In the genomic region with DNA sequence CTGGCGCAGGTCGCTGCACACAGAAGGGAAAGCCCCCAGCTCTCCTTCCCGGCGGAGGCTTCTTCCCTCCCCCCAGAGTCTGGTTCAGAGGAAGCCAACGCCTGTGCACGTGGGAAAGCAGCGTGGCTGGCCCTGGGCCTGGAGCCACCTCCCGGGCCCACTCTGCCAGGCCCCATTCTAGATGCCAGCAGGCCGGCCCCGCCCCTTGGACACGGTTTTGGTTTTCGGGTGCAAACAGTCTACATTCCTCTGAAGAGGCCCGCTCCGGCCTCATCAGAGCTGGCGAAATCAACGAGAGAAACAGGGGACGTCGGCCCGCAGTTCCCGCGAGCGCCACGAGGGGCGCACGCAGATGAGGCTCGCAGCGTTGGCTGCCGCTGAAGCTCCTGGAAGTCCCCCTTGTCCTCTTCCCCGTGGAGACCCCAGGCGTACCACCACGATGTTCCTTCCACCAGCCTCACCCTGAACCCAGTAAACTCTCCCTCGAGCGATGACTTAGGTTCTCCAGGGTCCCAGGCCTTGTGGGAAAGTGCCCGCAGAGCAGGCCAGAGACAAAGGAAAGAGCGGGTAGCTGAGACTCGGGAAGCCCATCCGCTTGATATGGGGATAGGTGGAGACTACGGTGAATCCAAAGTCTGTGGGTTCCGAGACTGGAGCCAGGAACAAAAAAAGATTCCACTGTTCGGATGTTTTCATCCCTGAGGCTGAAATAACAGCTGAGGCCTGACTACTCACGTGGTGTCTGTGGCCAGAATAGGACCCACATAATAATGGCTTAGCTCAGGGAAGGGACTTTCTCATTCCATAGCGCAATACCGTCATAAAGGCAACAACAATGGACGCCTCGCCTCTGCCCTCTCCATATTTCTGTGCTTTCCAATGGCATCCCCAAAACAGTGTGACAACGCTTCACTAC, we compare ENCODE assay signal across 9 cellular contexts.
A peak's percentile ranks its signal among the peaks of the same experiment; 100 is the strongest.
DNase-seq lines count a peak whose midpoint lies in the region; ATAC-seq, FAIRE-seq and TF ChIP-seq lines count a peak whose summit lies in the region.
"Had no signal": no experiment of that assay in that cellular context is flagged by ENCODE, and none has a peak within 500 bp of the region (broad histone marks: within the 10 kb centered on the region; RNA-seq: fewer than 3 reads in every experiment).

No MANE protein-coding gene starts in this region.

- no peaks in the 10 kb centered on the region for H3K9me3 ChIP-seq in H1 (ENCODE audit: insufficient read depth in 2 of 2, low read depth in 1 of 2, low read length in 1 of 2)

- H3K27ac ChIP-seq in H1 (ENCODE audit: low read depth, low read length): no peak overlapping the region
- H3K27ac ChIP-seq: SK-N-MC had no signal

- H3K4me1 Mint-ChIP-seq in Calu3 (ENCODE audit: low read depth, unreplicated experiment): no peaks in the 10 kb centered on the region

- peak overlapping the region; percentile 75; the same call in 1 of the 2 replicates for H2BK12ac ChIP-seq in H1 (ENCODE audit: low read depth, low read length)

- no peak overlapping the region for H3K27ac Mint-ChIP-seq in Calu3 (ENCODE audit: unreplicated experiment)

- H4K91ac ChIP-seq in H1 (replicated peaks; ENCODE audit: insufficient read length, low read length): peak overlapping the region; percentile 81

- H2BK20ac ChIP-seq in H1 (ENCODE audit: low read length): no peak overlapping the region

- H3K18ac ChIP-seq in H1 (ENCODE audit: extremely low read depth, low read length): peak overlapping the region; percentile 76

- peaks cover 7% of the 10 kb centered on the region for H3K36me3 Mint-ChIP-seq in Calu3 (ENCODE audit: insufficient read depth, unreplicated experiment)

- H3K14ac ChIP-seq in H1 (ENCODE audit: insufficient read length): no peak overlapping the region

- peaks cover 0 to 8% (median 7%) of the 10 kb centered on the region in 4 experiments; a peak in 3 of 7 replicates for H3K27me3 ChIP-seq in H1 (replicated peaks in 1 of 4; ENCODE audit: control insufficient read depth in 3 of 4, extremely low read depth in 1 of 4, insufficient read depth in 3 of 4, low read length in 3 of 4)

- 38% methylated on average over 43 of the region's 46 CpGs; no CpG with 5 or more reads in 1 of the 2 experiments for WGBS in H1 (ENCODE audit: extremely low coverage in 1 of 2, insufficient coverage in 1 of 2, insufficient read length in 1 of 2, insufficient replicate concordance in 2 of 2, low coverage in 1 of 2, low lambda C conversion rate in 2 of 2, missing lambda C conversion rate in 1 of 2), 2 experiments

- H3K56ac ChIP-seq in H1 (replicated peaks; ENCODE audit: insufficient read length, low read depth, low read length): no peak overlapping the region

- H3K23ac ChIP-seq in H1 (ENCODE audit: insufficient read length): no peak overlapping the region

- H3K4me3 Mint-ChIP-seq in Calu3 (ENCODE audit: low read depth, unreplicated experiment): peak overlapping the region; percentile 36

- in situ Hi-C loops in KBM-7 (cut with MboI; ENCODE audit: low pct_unique_long_range_greater_than_20kb, low sequenced_read_pairs): no loop called here

- intact Hi-C loops in Calu3 (cut with micrococcal nuclease; ENCODE audit: unreplicated experiment): no loop called here

- H3K4me2 ChIP-seq in H1 (ENCODE audit: insufficient read depth in 1 of 2, low read depth in 2 of 2, low read length in 2 of 2): peak overlapping the region; percentile 1 to 61; a peak in 3 of 4 replicates

- H3K9ac ChIP-seq in H1 (replicated peaks in 1 of 4; ENCODE audit: extremely low read depth in 1 of 4, low read depth in 3 of 4, low read length in 3 of 4): no peak overlapping the region

- H3K27me3 Mint-ChIP-seq in Calu3 (ENCODE audit: unreplicated experiment): no peaks in the 10 kb centered on the region

- peak; percentile 77 for TF ChIP-seq CTCF in Calu3 (IDR thresholded peaks at IDR 0.05; ENCODE audit: unreplicated experiment)
- peak; percentile 69 to 98 (median 92) for TF ChIP-seq CTCF in H1 (IDR thresholded peaks at IDR 0.05; ENCODE audit: control extremely low read depth in 1 of 3, insufficient read depth in 1 of 3, low read depth in 1 of 3, low read length in 3 of 3)

- no peaks in the 10 kb centered on the region for H4K20me1 ChIP-seq in H1 (replicated peaks in 1 of 2; ENCODE audit: control insufficient read depth in 1 of 2, insufficient read depth in 2 of 2, low read length in 2 of 2)

- BruUV-seq in Calu3 (replicated peaks; lab: Mats Ljungman, UMichigan): no TSS peak

- TF ChIP-seq EP300 in H1 (IDR thresholded peaks at IDR 0.05; ENCODE audit: borderline replicate concordance in 1 of 2, low read depth in 2 of 2, low read length in 2 of 2): no peak

- H4K5ac ChIP-seq in H1 (ENCODE audit: insufficient read length, low read depth, low read length): peak overlapping the region; percentile 39

- H2BK15ac ChIP-seq in H1 (ENCODE audit: low read length): peak overlapping the region; percentile 88

- H2AFZ ChIP-seq in H1 (ENCODE audit: low read length): peak overlapping the region; percentile 90; the same call in 1 of the 2 replicates

- H3K79me2 ChIP-seq in H1 (ENCODE audit: control insufficient read depth in 1 of 2, insufficient read depth in 2 of 2, low read length in 2 of 2): no peaks in the 10 kb centered on the region

- TF ChIP-seq RAD21 in H1 (IDR thresholded peaks at IDR 0.05 in 1 of 2, conservative IDR thresholded peaks at IDR 0.05 in 1 of 2; ENCODE audit: low read depth in 2 of 2, low read length in 2 of 2): peak; percentile 59 to 64

- H3K36me3 ChIP-seq in H1 (ENCODE audit: control insufficient read depth in 2 of 4, insufficient read depth in 4 of 4, low read length in 3 of 4): no peaks in the 10 kb centered on the region

- H3K4ac ChIP-seq in H1 (replicated peaks; ENCODE audit: insufficient read length, low read depth, low read length): no peak overlapping the region

- CTCF ChIA-PET in Calu3 (lab: Charles Lee): interaction anchor here (1.0 kb wide), 1 partner anchor 846 kb away, joined by 3 read pairs; no protein-coding TSS in a partner anchor
- CTCF ChIA-PET in H1 (lab: Charles Lee; ENCODE audit: partially characterized antibody): interaction anchor here (0.6 to 6.1 kb wide), 69 partner anchors 9 to 1336 kb away, joined by 3 to 50 read pairs (median 4); no protein-coding TSS in a partner anchor

- ATAC-seq in GM21576 (IDR thresholded peaks at IDR 0.05; ENCODE audit: unreplicated experiment): peak; percentile 91

- no peak for TF ChIP-seq POLR2A in H1 (IDR thresholded peaks at IDR 0.05; ENCODE audit: control extremely low read depth in 1 of 2, low read depth in 2 of 2, low read length in 2 of 2)

- no peaks in the 10 kb centered on the region for H3K23me2 ChIP-seq in H1 (ENCODE audit: low read depth, low read length)

- H3K4me3 ChIP-seq in H1 (ENCODE audit: extremely low read depth in 1 of 4, insufficient read depth in 2 of 4, low read depth in 3 of 4, low read length in 4 of 4): peak overlapping the region in 1 of 4 experiments; percentile 19; a peak in 3 of 8 replicates
- H3K4me3 ChIP-seq: SK-N-MC had no signal

- no peaks in the 10 kb centered on the region for H3K9me3 Mint-ChIP-seq in Calu3 (ENCODE audit: low read depth, unreplicated experiment)

- peak overlapping the region; percentile 54; the same call in 1 of the 2 replicates for H4K8ac ChIP-seq in H1 (ENCODE audit: extremely low read depth, insufficient read depth, low read length)

- no peaks in the 10 kb centered on the region for H3K79me1 ChIP-seq in H1 (ENCODE audit: low read depth, low read length)

- peak; percentile 57 for FAIRE-seq in H1 (lab: Jason Lieb, UNC)

- no peak overlapping the region for H2BK120ac ChIP-seq in H1 (replicated peaks; ENCODE audit: low read depth, low read length)

- no peak overlapping the region for H2AK5ac ChIP-seq in H1 (ENCODE audit: low read depth, low read length)

- POLR2A ChIA-PET in H1 (lab: Charles Lee; ENCODE audit: partially characterized antibody): interaction anchor here (0.8 to 1.2 kb wide), 5 partner anchors 13 to 142 kb away, joined by 3 to 6 read pairs (median 4); no protein-coding TSS in a partner anchor

- peak; percentile 60 for DNase-seq in Calu3
- DNase-seq in KBM-7: peak; percentile 64
- peak; percentile 2 to 3 for DNase-seq in activated CD8-positive, alpha-beta memory T cell treated with anti-CD3 and anti-CD28 coated beads for 4 hours (ENCODE audit: low read depth in 2 of 2)
- peak; percentile 54 to 95 for DNase-seq in H1 (ENCODE audit: low read depth in 1 of 2, low spot score in 2 of 2)
- peak; percentile 94 for DNase-seq in mesenteric fat pad (ENCODE audit: low spot score)
- peak; percentile 3 to 17 for DNase-seq in stimulated activated CD8-positive, alpha-beta memory T cell treated with anti-CD3 and anti-CD28 coated beads, Interleukin-4, amount 100 ng/mL, for 1 hour (ENCODE audit: low read depth in 2 of 2, low spot score in 1 of 2)
- no peak for DNase-seq in NCI-H2227 (lab: John Stamatoyannopoulos, UW; ENCODE audit: unreplicated experiment)

- H3K4me1 ChIP-seq in H1 (replicated peaks in 1 of 4; ENCODE audit: control insufficient read depth in 3 of 4, insufficient read depth in 4 of 4, low read length in 3 of 4): no peaks in the 10 kb centered on the region; a peak in 1 of 7 replicates

- no peak overlapping the region for H2BK5ac ChIP-seq in H1 (ENCODE audit: low read depth, low read length)

TF ChIP-seq in H1, 55 proteins besides CTCF, POLR2A, EP300 and RAD21 (continues in another document):
- TF ChIP-seq JUN (IDR thresholded peaks at IDR 0.05; ENCODE audit: low read depth, low read length): no peak
- no peak for TF ChIP-seq MAFK (IDR thresholded peaks at IDR 0.05; ENCODE audit: low read depth, low read length)
- TF ChIP-seq NRF1 (IDR thresholded peaks at IDR 0.05; ENCODE audit: low read depth, low read length): no peak
- no peak for TF ChIP-seq EGR1 (IDR thresholded peaks at IDR 0.05; ENCODE audit: borderline replicate concordance, low read depth, low read length)
- TF ChIP-seq GTF2F1 (IDR thresholded peaks at IDR 0.05; ENCODE audit: borderline replicate concordance, low read depth, low read length): no peak
- no peak for TF ChIP-seq CEBPB (IDR thresholded peaks at IDR 0.05; ENCODE audit: low read depth, low read length)
- TF ChIP-seq, protein P1, sequence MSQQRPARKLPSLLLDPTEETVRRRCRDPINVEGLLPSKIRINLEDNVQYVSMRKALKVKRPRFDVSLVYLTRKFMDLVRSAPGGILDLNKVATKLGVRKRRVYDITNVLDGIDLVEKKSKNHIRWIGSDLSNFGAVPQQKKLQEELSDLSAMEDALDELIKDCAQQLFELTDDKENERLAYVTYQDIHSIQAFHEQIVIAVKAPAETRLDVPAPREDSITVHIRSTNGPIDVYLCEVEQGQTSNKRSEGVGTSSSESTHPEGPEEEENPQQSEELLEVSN (IDR thresholded peaks at IDR 0.05): peak; percentile 73
- TF ChIP-seq RXRA (IDR thresholded peaks at IDR 0.05; ENCODE audit: insufficient read depth, low read depth, low read length): no peak
- no peak for TF ChIP-seq POU5F1 (IDR thresholded peaks at IDR 0.05; ENCODE audit: low read depth, low read length)
- no peak for TF ChIP-seq SIX5 (IDR thresholded peaks at IDR 0.05; ENCODE audit: low read depth, low read length)
- no peak for TF ChIP-seq ZNF274 (IDR thresholded peaks at IDR 0.05; ENCODE audit: borderline replicate concordance, extremely low read depth, low read length)
- no peak; the same call in 1 of the 2 replicates for TF ChIP-seq TAF1 (IDR thresholded peaks at IDR 0.05; ENCODE audit: low read depth, low read length)
- no peak for TF ChIP-seq SIRT6 (IDR thresholded peaks at IDR 0.05; ENCODE audit: low read length)
